In the genomic region with DNA sequence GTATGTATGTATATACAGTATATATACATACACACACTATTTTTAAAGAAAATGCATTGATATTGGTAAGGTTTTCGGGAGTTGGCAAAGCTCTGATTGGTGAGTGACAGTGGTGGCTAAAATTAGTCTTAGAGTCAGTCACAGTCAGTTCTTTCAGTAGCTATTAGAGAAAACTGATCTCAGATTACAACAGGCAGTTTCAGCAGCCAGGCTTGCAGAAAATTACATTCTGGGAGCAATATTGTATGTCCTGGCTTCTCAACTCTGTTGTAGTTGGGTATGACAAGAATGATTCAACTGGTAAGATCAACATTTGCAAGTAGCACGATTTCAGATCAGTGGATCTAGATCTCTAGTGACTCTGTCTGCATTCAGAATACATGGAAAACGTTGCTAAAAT, we compare ENCODE assay signal across 26 cellular contexts.
DNase-seq lines count a peak whose midpoint lies in the region; TF ChIP-seq lines count a peak whose summit lies in the region.
"Had no signal": no experiment of that assay in that cellular context is flagged by ENCODE, and none has a peak within 500 bp of the region (broad histone marks: within the 10 kb centered on the region; RNA-seq: fewer than 3 reads in every experiment).

No MANE protein-coding gene starts in this region.

- DNase-seq in A172 (ENCODE audit: low spot score) (peak; percentile 51), MG63 (peak; percentile 12), brain microvascular endothelial cell (peak; percentile 25), non-pigmented ciliary epithelial cell (ENCODE audit: low read depth) (peak; percentile 27), Peyer's patch (no peak), AG20443 (ENCODE audit: low spot score) (no peak), testis (no peak), posterior vena cava (ENCODE audit: low spot score) (no peak)
- DNase-seq: activated CD4-positive, alpha-beta T cell treated with anti-CD3 and anti-CD28 coated beads for 4 hours; activated naive CD4-positive, alpha-beta T cell; activated T-cell treated with anti-CD3 and anti-CD28 coated beads, Interleukin-2, amount 50 U/mL, for 24 hours; effector memory CD8-positive, alpha-beta T cell; GDM1; hippocampal formation; NCI-H1105 treated with DMSO at 0.1 percent for 48 hours; NCI-H1930; NCI-H345; NCI-H774; sigmoid colon; stimulated activated naive CD4-positive, alpha-beta T cell treated with Interleukin-2 at 50 U/mL for 16 hours; uterus had no signal

- no peaks in the 10 kb centered on the region for H3K4me1 ChIP-seq in Peyer's patch
- H3K4me1 ChIP-seq in testis: no peaks in the 10 kb centered on the region
- H3K4me1 ChIP-seq: BLaER1 treated with 17β-estradiol and CSF1 and Interleukin-3, amounts not matched to agents 10 nM and 100 nM; HAP-1; prostate gland; uterus had no signal

- H3K4me3 ChIP-seq in MG63: no peak overlapping the region
- H3K4me3 ChIP-seq in brain microvascular endothelial cell (ENCODE audit: low read depth, low read length): no peak overlapping the region
- no peak overlapping the region for H3K4me3 ChIP-seq in Peyer's patch
- H3K4me3 ChIP-seq in testis: no peak overlapping the region
- H3K4me3 ChIP-seq: BLaER1 treated with 17β-estradiol and CSF1 and Interleukin-3, amounts not matched to agents 10 nM and 100 nM; coronary artery; HAP-1; K562; prostate gland; sigmoid colon; uterus had no signal

- no peak overlapping the region for H3K27ac ChIP-seq in brain microvascular endothelial cell
- H3K27ac ChIP-seq in Peyer's patch: no peak overlapping the region
- no peak overlapping the region for H3K27ac ChIP-seq in testis
- H3K27ac ChIP-seq: BLaER1 treated with 17β-estradiol and CSF1 and Interleukin-3, amounts not matched to agents 10 nM and 100 nM; coronary artery; prostate gland; sigmoid colon; uterus had no signal

- H3K9me3 ChIP-seq in MG63 (no peaks in the 10 kb centered on the region), Peyer's patch (no peaks in the 10 kb centered on the region), testis (no peaks in the 10 kb centered on the region)
- H3K9me3 ChIP-seq: HAP-1, prostate gland, sigmoid colon, uterus had no signal

- TF ChIP-seq CTCF in brain microvascular endothelial cell (IDR thresholded peaks at IDR 0.05; ENCODE audit: low read depth, low read length, missing control alignments) (no peak), Peyer's patch (IDR thresholded peaks at IDR 0.05) (no peak), testis (IDR thresholded peaks at IDR 0.05) (no peak)

- no peaks in the 10 kb centered on the region for H3K36me3 ChIP-seq in MG63
- H3K36me3 ChIP-seq in brain microvascular endothelial cell (replicated peaks): no peaks in the 10 kb centered on the region
- no peaks in the 10 kb centered on the region for H3K36me3 ChIP-seq in Peyer's patch
- H3K36me3 ChIP-seq in testis (ENCODE audit: low read depth, missing control alignments): no peaks in the 10 kb centered on the region
- H3K36me3 ChIP-seq: BLaER1 treated with 17β-estradiol and CSF1 and Interleukin-3, amounts not matched to agents 10 nM and 100 nM; HAP-1; prostate gland; sigmoid colon; uterus had no signal

- 79 to 88% methylated on average over 3 of the region's 3 CpGs for WGBS in testis, 2 donors

- TF ChIP-seq POLR2A in Peyer's patch (IDR thresholded peaks at IDR 0.05) (no peak), testis (IDR thresholded peaks at IDR 0.05) (no peak)

- in situ Hi-C loops in brain microvascular endothelial cell (cut with HindIII; ENCODE audit: low pct_ligation_motif_present, low sequenced_read_pairs): no loop called here

- H3K27me3 ChIP-seq in MG63 (no peaks in the 10 kb centered on the region), brain microvascular endothelial cell (replicated peaks) (no peaks in the 10 kb centered on the region), Peyer's patch (no peaks in the 10 kb centered on the region), testis (no peaks in the 10 kb centered on the region)
- H3K27me3 ChIP-seq: BLaER1 treated with 17β-estradiol and CSF1 and Interleukin-3, amounts not matched to agents 10 nM and 100 nM; uterus had no signal

- intact Hi-C loops in testis (cut with DNase I; ENCODE audit: low total_unique reads): no loop called here
- intact Hi-C loops in posterior vena cava (cut with DNase I): no loop called here

Comparison
In these comparisons a context has a peak if more than half of its experiments do, and no peak if none do; other contexts are left out.
1. DNase-seq: peak in A172 (single experiment), MG63 (single experiment), brain microvascular endothelial cell (single experiment) and non-pigmented ciliary epithelial cell (single experiment); none in Peyer's patch (0 of 3), AG20443 (single experiment), testis (single experiment) and posterior vena cava (single experiment).